8 cellular contexts compared by ENCODE assay signal in the genomic region with DNA sequence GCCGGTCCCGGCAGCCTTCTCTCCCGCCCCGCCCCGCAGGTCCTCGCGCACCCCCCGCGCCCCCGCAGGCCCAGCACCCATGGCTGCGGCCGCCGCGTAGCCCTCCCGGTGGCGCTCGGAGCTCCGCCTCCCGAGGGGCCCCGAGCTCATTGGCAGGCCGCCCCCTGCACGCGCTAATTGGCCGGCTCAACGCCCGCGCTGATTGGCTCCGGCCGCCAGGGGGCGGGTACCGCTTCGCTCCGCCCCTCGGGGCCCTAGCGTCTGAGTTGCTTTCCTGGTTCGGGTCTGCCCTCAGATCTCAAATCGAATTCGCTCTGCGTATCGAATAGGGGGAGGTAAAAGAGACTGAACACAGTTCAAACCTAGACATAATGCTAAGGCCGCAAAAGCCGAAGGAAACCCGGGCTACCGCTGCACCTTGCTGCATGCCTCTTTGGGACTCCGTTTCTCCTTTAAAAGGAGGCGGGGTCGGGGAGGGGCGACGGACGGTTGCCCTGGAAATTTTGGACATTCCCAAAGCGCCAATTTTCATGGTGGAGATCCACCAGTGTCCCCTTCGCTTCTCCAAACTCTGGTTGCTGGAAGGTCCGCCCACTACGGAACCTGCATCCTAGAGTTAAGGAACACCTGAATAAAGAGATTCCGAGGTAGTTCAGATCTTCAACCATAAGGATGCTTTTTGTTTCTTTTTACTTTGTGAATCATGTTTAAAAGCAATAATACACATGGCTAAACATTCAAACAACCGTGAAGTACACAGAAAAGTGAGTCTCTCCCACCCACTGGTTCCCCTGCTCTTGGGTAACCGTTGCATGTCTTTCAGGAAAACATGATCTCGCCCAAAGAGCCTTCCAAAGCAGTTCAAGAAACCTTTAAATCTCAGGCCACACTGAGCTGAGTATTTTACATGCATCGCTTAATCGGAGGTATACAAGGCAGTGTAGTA. TPM values are rescaled to one million over a fixed set of nuclear protein-coding genes. Genes with fewer than 3 reads are reported as not detected.
DNase-seq lines count a peak whose midpoint lies in the region; TF ChIP-seq lines count a peak whose summit lies in the region.

A gene (minus strand): TSS at position 117 of the 946 bp plus-strand sequence. CDS start 463 bp downstream, outside the sequence.

- H2AFZ ChIP-seq in GM23248 (peak within 1 kb of the TSS; percentile 98), neural cell (ENCODE audit: low read depth, low read length) (no peak within 1 kb of the TSS)

- DNase-seq in Daoy (ENCODE audit: low read depth), result peak; percentile 92
- peak; percentile 97 for DNase-seq in GM23248
- peak; percentile 85 for DNase-seq in LHCN-M2 (ENCODE audit: low read depth)
- peak; percentile 99 for DNase-seq in RWPE1 (ENCODE audit: low spot score)
- peak; percentile 93 for DNase-seq in activated effector memory CD4-positive, alpha-beta T cell treated with Interleukin-2 at 50 U/mL for 16 hours
- peak; percentile 82 for DNase-seq in fibroblast of the aortic adventitia (ENCODE audit: low read depth)
- DNase-seq in stomach, result peak; percentile 96

- TF ChIP-seq RAD21 in neural cell (conservative IDR thresholded peaks at IDR 0.05), result no peak

- TF ChIP-seq CTCF in RWPE1 (conservative IDR thresholded peaks at IDR 0.05; ENCODE audit: low read depth) (no peak), fibroblast of the aortic adventitia (IDR thresholded peaks at IDR 0.05; ENCODE audit: insufficient read depth, low read length) (no peak), neural cell (IDR thresholded peaks at IDR 0.05; ENCODE audit: poor library complexity, severe bottlenecking) (no peak), stomach (IDR thresholded peaks at IDR 0.05) (peak in 4 of 7 experiments; percentile 34 to 62 (median 40))

- CTCF ChIA-PET in RWPE1 (lab: Yijun Ruan, JAX), result interaction anchor here (0.9 kb wide), 1 partner anchor 313 kb away, joined by 4 read pairs; no protein-coding TSS in a partner anchor

- H3K27ac ChIP-seq in GM23248 (peak within 1 kb of the TSS; percentile 49), RWPE1 (peak within 1 kb of the TSS; percentile 74), neural cell (ENCODE audit: low read length) (no peak within 1 kb of the TSS), stomach (peak within 1 kb of the TSS; percentile 59 to 92 (median 85))

- H3K27me3 ChIP-seq in GM23248 (replicated peaks; ENCODE audit: insufficient read depth), result no peaks in the 10 kb centered on the region
- H3K27me3 ChIP-seq in neural cell (ENCODE audit: insufficient read depth, low read depth, low read length), result no peaks in the 10 kb centered on the region
- no peaks in the 10 kb centered on the region for H3K27me3 ChIP-seq in stomach

- peak within 1 kb of the TSS; percentile 92 for H3K4me2 ChIP-seq in GM23248 (ENCODE audit: unreplicated experiment)
- peak within 1 kb of the TSS; percentile 88 for H3K4me2 ChIP-seq in neural cell (ENCODE audit: low read length)

- in situ Hi-C loops in GM23248 (cut with MboI), result no loop called here

- H4K20me1 ChIP-seq in GM23248 (ENCODE audit: insufficient read depth), result no peaks in the 10 kb centered on the region; the same call in none of the 2 replicates
- no peaks in the 10 kb centered on the region for H4K20me1 ChIP-seq in neural cell (ENCODE audit: insufficient read depth)

- H3K9me3 ChIP-seq in GM23248 (ENCODE audit: low read depth) (no peaks in the 10 kb centered on the region), neural cell (ENCODE audit: low read length) (no peaks in the 10 kb centered on the region), stomach (no peaks in the 10 kb centered on the region)

- WGBS in GM23248 (ENCODE audit: low coverage in 1 of 2, low lambda C conversion rate in 2 of 2, missing lambda C conversion rate in 2 of 2), 2 experiments, result 10 to 13% methylated on average over 36 to 50 of the region's 60 CpGs
- WGBS in stomach, 5 donors, result 11 to 21% (median 13%) methylated on average over 31 to 60 of the region's 60 CpGs

- no peak for TF ChIP-seq EP300 in neural cell (conservative IDR thresholded peaks at IDR 0.05; ENCODE audit: poor library complexity, severe bottlenecking)
- TF ChIP-seq EP300 in stomach (IDR thresholded peaks at IDR 0.05), result no peak

- H3F3A ChIP-seq in GM23248 (ENCODE audit: insufficient read depth) (no peaks in the 10 kb centered on the region), neural cell (ENCODE audit: insufficient read depth, low read length, poor library complexity, severe bottlenecking) (no peaks in the 10 kb centered on the region)

- peaks cover 77% of the 10 kb centered on the region for H3K79me2 ChIP-seq in GM23248 (ENCODE audit: insufficient read depth)
- H3K79me2 ChIP-seq in neural cell (replicated peaks; ENCODE audit: insufficient read depth, low read length), result peaks cover 26% of the 10 kb centered on the region

- H3K9ac ChIP-seq in GM23248, result peak within 1 kb of the TSS; percentile 88
- H3K9ac ChIP-seq in neural cell (ENCODE audit: low read length), result peak within 1 kb of the TSS; percentile 63

- H3K4me1 ChIP-seq in GM23248 (ENCODE audit: insufficient read depth), result peaks cover 43% of the 10 kb centered on the region
- H3K4me1 ChIP-seq in stomach, result peaks cover 76 to 86% (median 80%) of the 10 kb centered on the region in 4 donors

- TF ChIP-seq POLR2A in stomach (IDR thresholded peaks at IDR 0.05), result no peak

- no peaks in the 10 kb centered on the region for H3K36me3 ChIP-seq in GM23248 (ENCODE audit: low read depth)
- H3K36me3 ChIP-seq in neural cell (ENCODE audit: insufficient read depth, low read length), result no peaks in the 10 kb centered on the region
- H3K36me3 ChIP-seq in stomach, result no peaks in the 10 kb centered on the region

- H3K4me3 ChIP-seq in GM23248 (peak within 1 kb of the TSS; percentile 92), fibroblast of the aortic adventitia (ENCODE audit: low read depth, low read length) (peak within 1 kb of the TSS; percentile 85), neural cell (ENCODE audit: low read length) (peak within 1 kb of the TSS; percentile 77), stomach (peak within 1 kb of the TSS; percentile 83 to 95 (median 88))

- H3K9me2 ChIP-seq in GM23248 (ENCODE audit: insufficient read depth) (no peaks in the 10 kb centered on the region), neural cell (ENCODE audit: insufficient read depth, low read length) (no peaks in the 10 kb centered on the region)

- POLR2A ChIA-PET in RWPE1 (lab: Yijun Ruan, JAX; ENCODE audit: low non-redundant PET), result no interaction called here

- intact Hi-C loops in stomach (cut with DNase I; ENCODE audit: low total_unique reads), result no loop called here

TF ChIP-seq in neural cell, 6 proteins besides CTCF, POLR2A, EP300 and RAD21:
- TF ChIP-seq MXI1 (conservative IDR thresholded peaks at IDR 0.05; ENCODE audit: poor library complexity, severe bottlenecking) (no peak), POLR2AphosphoS5 (IDR thresholded peaks at IDR 0.05) (peak; percentile 85)

RNA-seq across cellular contexts. Expression of the gene that starts here (rescaled TPM):
- 38.4 and 45.4 TPM in 2 replicates for total RNA-seq in Daoy (2014; rRNA removed; shearing (Covaris generic))
- total RNA-seq in GM23248 (2014; rRNA removed; shearing (Covaris generic)), result 101 and 105 TPM in 2 replicates
- polyA plus RNA-seq in GM23248 (2016; fragmentation: Nextera tagmentation; extraction: Ambion mirVana), result 41.8 and 42.1 TPM in 2 replicates
- 50.7 and 62.3 TPM in 2 replicates for total RNA-seq in LHCN-M2 (2014; rRNA removed)
- polyA plus RNA-seq in LHCN-M2 (2012), result 32.7 TPM
- 35.2 and 50.2 TPM in 2 replicates for total RNA-seq in fibroblast of the aortic adventitia (ENCODE audit: low replicate concordance)
- 52.0 and 62.0 TPM in 2 replicates for polyA plus RNA-seq in neural cell
- polyA minus RNA-seq in neural cell, result 30.4 and 35.8 TPM in 2 replicates
- total RNA-seq in stomach, result 10 to 100 TPM; 16.5 to 97.9 (median 20.4) TPM
- 10 to 100 TPM; 23.7 to 42.8 (median 37.4) TPM for polyA plus RNA-seq in stomach

Comparison
In these comparisons a context has a peak if more than half of its experiments do, and no peak if none do; other contexts are left out.
1. CTCF ChIP-seq: peak in stomach (4 of 7); none in RWPE1 (single experiment), fibroblast of the aortic adventitia (single experiment) and neural cell (single experiment).
2. Peak in every context shown above with its lines, with median percentiles within 50 percentile points of each other: DNase-seq and H3K4me3 ChIP-seq.